8 cellular contexts compared by ENCODE assay signal in genomic region chr7:70698219-70698832, GRCh38.
DNase-seq lines count a peak whose midpoint lies in the region; ATAC-seq and TF ChIP-seq lines count a peak whose summit lies in the region.

No MANE protein-coding gene starts in this region.

- peaks cover 30% of the 10 kb centered on the region for H3K27me3 Mint-ChIP-seq in activated CD4-positive, alpha-beta T cell treated with anti-CD3 and anti-CD28 coated beads, Interleukin-2, amount 10 ng/mL, durations not matched to agents 7 days and 5 days

- H3K4me1 ChIP-seq in MM.1S (ENCODE audit: low read length) = peaks cover 23% of the 10 kb centered on the region

- H3K36me3 ChIP-seq in MM.1S (replicated peaks; ENCODE audit: insufficient read depth, low read length) = no peaks in the 10 kb centered on the region
- H3K36me3 ChIP-seq in SK-N-MC (ENCODE audit: insufficient read depth, low read length) = peaks cover 39% of the 10 kb centered on the region

- H3K9me3 Mint-ChIP-seq in activated CD4-positive, alpha-beta T cell treated with anti-CD3 and anti-CD28 coated beads, Interleukin-2, amount 10 ng/mL, durations not matched to agents 7 days and 5 days = no peaks in the 10 kb centered on the region

- H3K9ac ChIP-seq in MM.1S (ENCODE audit: low read length) (no peak overlapping the region), SK-N-MC (ENCODE audit: insufficient read length) (no peak overlapping the region)

- H3K4me3 ChIP-seq in MM.1S (ENCODE audit: low read length) = no peak overlapping the region
- H3K4me3 ChIP-seq in SK-N-MC = peak overlapping the region; percentile 93
- H3K4me3 ChIP-seq in fibroblast of the aortic adventitia (ENCODE audit: low read depth, low read length) = no peak overlapping the region

- POLR2A ChIA-PET in activated CD4-positive, alpha-beta T cell treated with anti-CD3 and anti-CD28 coated beads, Interleukin-2, amount 10 ng/mL, durations not matched to agents 7 days and 5 days (lab: Charles Lee) = interaction anchor here (0.7 kb wide), 1 partner anchor 77 kb away, joined by 7 read pairs; no protein-coding TSS in a partner anchor

- H2AFZ ChIP-seq in MM.1S (ENCODE audit: low read length) = no peak overlapping the region

- no peaks in the 10 kb centered on the region for H3K27me3 ChIP-seq in MM.1S (replicated peaks; ENCODE audit: insufficient read depth, low read length)

- peak; percentile 42 for DNase-seq in activated CD4-positive, alpha-beta T cell treated with anti-CD3 and anti-CD28 coated beads, Interleukin-2, amount 10 ng/mL, durations not matched to agents 7 days and 5 days
- DNase-seq in activated CD4-positive, alpha-beta T cell treated with anti-CD3 and anti-CD28 coated beads for 4 hours = no peak
- DNase-seq in MM.1S (peak; percentile 70), SK-N-MC (ENCODE audit: low read depth, low spot score) (peak; percentile 59), fibroblast of the aortic adventitia (ENCODE audit: low read depth) (peak; percentile 80), pons (ENCODE audit: low spot score) (peak; percentile 79), omental fat pad (ENCODE audit: low spot score) (no peak)

- H3K79me2 ChIP-seq in MM.1S (ENCODE audit: low read length) = peaks cover 87% of the 10 kb centered on the region

- no peak for ATAC-seq in GM21528 (IDR thresholded peaks at IDR 0.05; ENCODE audit: low FRiP score, unreplicated experiment)
- no peak for ATAC-seq in omental fat pad (ENCODE audit: low FRiP score)

- H4K20me1 ChIP-seq in MM.1S (ENCODE audit: insufficient read depth, low read length) = no peaks in the 10 kb centered on the region

- H3K4me3 Mint-ChIP-seq in activated CD4-positive, alpha-beta T cell treated with anti-CD3 and anti-CD28 coated beads, Interleukin-2, amount 10 ng/mL, durations not matched to agents 7 days and 5 days = no peak overlapping the region

- H3K4me2 ChIP-seq in MM.1S (ENCODE audit: low read depth, low read length) = peak overlapping the region; percentile 85; the same call in 1 of the 2 replicates

- no peak overlapping the region for H3K27ac Mint-ChIP-seq in activated CD4-positive, alpha-beta T cell treated with anti-CD3 and anti-CD28 coated beads, Interleukin-2, amount 10 ng/mL, durations not matched to agents 7 days and 5 days

- H3K9me2 ChIP-seq in MM.1S (replicated peaks; ENCODE audit: insufficient read depth, low read length) = no peaks in the 10 kb centered on the region

- no peaks in the 10 kb centered on the region for H3K36me3 Mint-ChIP-seq in activated CD4-positive, alpha-beta T cell treated with anti-CD3 and anti-CD28 coated beads, Interleukin-2, amount 10 ng/mL, durations not matched to agents 7 days and 5 days (ENCODE audit: low read depth)

- H3K4me1 Mint-ChIP-seq in activated CD4-positive, alpha-beta T cell treated with anti-CD3 and anti-CD28 coated beads, Interleukin-2, amount 10 ng/mL, durations not matched to agents 7 days and 5 days = peaks cover 11% of the 10 kb centered on the region

- H3F3A ChIP-seq in MM.1S (ENCODE audit: insufficient read depth, low read length) = peaks cover 8% of the 10 kb centered on the region

- no peak overlapping the region for H3K27ac ChIP-seq in MM.1S (ENCODE audit: low read length)
- H3K27ac ChIP-seq in SK-N-MC = no peak overlapping the region

- H3K9me3 ChIP-seq in MM.1S (replicated peaks; ENCODE audit: insufficient read depth, low read length) = no peaks in the 10 kb centered on the region
- H3K9me3 ChIP-seq in SK-N-MC (ENCODE audit: low read depth, low read length) = no peaks in the 10 kb centered on the region

- CTCF ChIA-PET in activated CD4-positive, alpha-beta T cell treated with anti-CD3 and anti-CD28 coated beads, Interleukin-2, amount 10 ng/mL, durations not matched to agents 7 days and 5 days (lab: Charles Lee) = interaction anchor here (1.0 kb wide), 1 partner anchor 152 kb away, joined by 3 read pairs; no protein-coding TSS in a partner anchor

- TF ChIP-seq CTCF in MM.1S (IDR thresholded peaks at IDR 0.05; ENCODE audit: low read length) (peak; percentile 89), fibroblast of the aortic adventitia (IDR thresholded peaks at IDR 0.05; ENCODE audit: insufficient read depth, low read length) (peak; percentile 94), omental fat pad (IDR thresholded peaks at IDR 0.05) (no peak)

Comparison
In these comparisons a context has a peak if more than half of its experiments do, and no peak if none do; other contexts are left out.
1. DNase-seq: peak in activated CD4-positive, alpha-beta T cell treated with anti-CD3 and anti-CD28 coated beads, Interleukin-2, amount 10 ng/mL, durations not matched to agents 7 days and 5 days (single experiment), MM.1S (single experiment), SK-N-MC (single experiment), fibroblast of the aortic adventitia (single experiment) and pons (single experiment); none in activated CD4-positive, alpha-beta T cell treated with anti-CD3 and anti-CD28 coated beads for 4 hours (0 of 2) and omental fat pad (single experiment).
2. CTCF ChIP-seq: peak in MM.1S (single experiment) and fibroblast of the aortic adventitia (single experiment); none in omental fat pad (0 of 3).